In genomic region chr5:5828619-5829018, GRCh38 we compare ENCODE assay signal across 6 cellular contexts.
"Had no signal": no experiment of that assay in that cellular context is flagged by ENCODE, and none has a peak within 500 bp of the region (broad histone marks: within the 10 kb centered on the region; RNA-seq: fewer than 3 reads in every experiment).

No MANE protein-coding gene starts in this region.

- H2AFZ ChIP-seq: GM23248 had no signal

- H3K4me3 ChIP-seq: GM23248, HAP-1 had no signal

- H3K9me3 ChIP-seq: HAP-1 had no signal

- H3K9ac ChIP-seq: GM23248 had no signal

- H3K4me1 ChIP-seq: HAP-1 had no signal

- H3K27ac ChIP-seq: GM23248 had no signal

- DNase-seq: GM23248, GOT3, H7, HFFc6, KBM-7 had no signal

- H3K36me3 ChIP-seq: HAP-1 had no signal
